1 cellular context compared by ENCODE assay signal in the genomic region with DNA sequence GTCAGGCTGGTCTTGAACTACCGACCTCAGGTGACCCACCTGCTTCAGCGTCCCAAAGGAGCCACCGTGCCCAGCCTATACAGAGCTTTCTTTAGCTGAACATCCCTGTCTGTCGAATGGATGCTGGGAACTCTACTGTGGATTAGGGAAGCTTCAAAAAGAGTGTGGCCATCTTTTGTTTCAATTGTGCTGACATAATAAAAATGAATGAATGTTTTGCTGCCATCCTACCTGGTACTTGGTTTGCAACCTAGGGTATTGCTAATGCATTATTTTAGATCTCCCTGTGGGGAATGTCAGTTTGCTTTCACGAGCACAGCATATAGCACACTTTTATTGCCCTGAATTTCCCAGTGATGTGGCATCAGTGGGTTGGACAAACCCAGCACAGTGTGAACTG.
A peak's percentile ranks its signal among the peaks of the same experiment; 100 is the strongest.
TF ChIP-seq lines count a peak whose summit lies in the region.

No MANE protein-coding gene starts in this region.

TF ChIP-seq in IMR-90, 13 proteins besides CTCF, POLR2A, EP300 and RAD21:
- TF ChIP-seq MAFK (IDR thresholded peaks at IDR 0.05; ENCODE audit: low read depth, low read length), result peak; percentile 46
- TF ChIP-seq, protein P1, sequence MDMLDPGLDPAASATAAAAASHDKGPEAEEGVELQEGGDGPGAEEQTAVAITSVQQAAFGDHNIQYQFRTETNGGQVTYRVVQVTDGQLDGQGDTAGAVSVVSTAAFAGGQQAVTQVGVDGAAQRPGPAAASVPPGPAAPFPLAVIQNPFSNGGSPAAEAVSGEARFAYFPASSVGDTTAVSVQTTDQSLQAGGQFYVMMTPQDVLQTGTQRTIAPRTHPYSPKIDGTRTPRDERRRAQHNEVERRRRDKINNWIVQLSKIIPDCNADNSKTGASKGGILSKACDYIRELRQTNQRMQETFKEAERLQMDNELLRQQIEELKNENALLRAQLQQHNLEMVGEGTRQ (IDR thresholded peaks at IDR 0.05; ENCODE audit: low read depth, low read length), result no peak
